Comparison of ENCODE assay signal across 9 cellular contexts in the genomic region with DNA sequence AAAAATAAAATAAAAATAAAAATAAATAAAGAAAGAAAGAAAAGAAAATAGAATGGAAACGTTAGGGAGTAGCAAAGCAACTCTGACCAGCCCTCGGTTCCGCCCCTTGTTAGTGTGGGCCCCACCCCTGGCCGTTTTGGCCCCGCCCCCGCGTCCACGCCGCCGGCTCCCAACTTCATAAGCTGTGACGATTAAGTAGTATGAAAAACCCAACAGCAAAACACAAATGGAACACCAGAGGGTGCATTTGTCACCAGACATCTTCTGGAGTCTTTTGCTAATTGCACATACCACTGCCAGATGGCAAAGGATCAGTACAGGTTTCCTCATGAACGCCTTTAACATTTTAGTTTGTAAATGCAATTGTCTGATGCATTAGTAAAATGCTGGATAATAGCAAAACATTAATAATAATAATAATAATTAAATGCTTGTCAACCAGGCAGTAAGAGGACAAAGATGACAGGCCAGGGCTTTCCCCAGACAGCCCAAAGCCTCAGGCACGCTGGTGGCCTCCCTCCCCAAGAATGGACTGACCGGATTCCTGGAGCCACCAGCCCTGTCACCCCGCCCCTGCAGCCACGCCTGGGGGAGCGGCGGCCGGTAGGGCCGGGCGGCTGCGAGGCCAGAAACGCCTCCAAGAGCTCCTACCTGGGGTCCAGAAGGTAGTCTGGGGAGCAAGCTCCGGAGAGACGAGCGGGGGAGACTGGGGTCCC. TPM values are rescaled to one million over a fixed set of nuclear protein-coding genes. Genes with fewer than 3 reads are reported as not detected.
A peak's percentile ranks its signal among the peaks of the same experiment; 100 is the strongest.
DNase-seq lines count a peak whose midpoint lies in the region; ATAC-seq, FAIRE-seq and TF ChIP-seq lines count a peak whose summit lies in the region.
"Had no signal": no experiment of that assay in that cellular context is flagged by ENCODE, and none has a peak within 500 bp of the region (broad histone marks: within the 10 kb centered on the region; RNA-seq: fewer than 3 reads in every experiment).

No MANE protein-coding gene starts in this region.

- H3K14ac ChIP-seq in H1 (ENCODE audit: insufficient read length): no peak overlapping the region
- H3K14ac ChIP-seq in mesenchymal stem cell (ENCODE audit: low read length in 2 of 2): no peak overlapping the region

- 0 out of 2 replicates have a peak overlapping the region, but pooled peaks have one; percentile 43 for H4K8ac ChIP-seq in H1 (ENCODE audit: extremely low read depth, insufficient read depth, low read length)
- H4K8ac ChIP-seq in mesenchymal stem cell (ENCODE audit: low read length): peak overlapping the region; percentile 54

- H3K27ac ChIP-seq in DND-41 (ENCODE audit: low read length): no peak overlapping the region
- no peak overlapping the region for H3K27ac ChIP-seq in H1 (ENCODE audit: low read depth, low read length)
- no peak overlapping the region for H3K27ac ChIP-seq in mesenchymal stem cell (ENCODE audit: low read length, poor library complexity, severe bottlenecking)

- CTCF ChIA-PET in activated CD8-positive, alpha-beta T cell treated with anti-CD3 and anti-CD28 coated beads, Interleukin-2, amount 10 ng/mL, durations not matched to agents 7 days and 5 days (lab: Charles Lee): interaction anchor here (0.6 to 3.5 kb wide), 6 partner anchors 33 to 1813 kb away, joined by 3 to 32 read pairs (median 4); no protein-coding TSS in a partner anchor
- CTCF ChIA-PET in H1 (lab: Charles Lee; ENCODE audit: partially characterized antibody): interaction anchor here (0.5 to 5.4 kb wide), 13 partner anchors 11 to 293 kb away, joined by 3 to 37 read pairs (median 4); partner anchors contain the start of gene MOK

- H3K18ac ChIP-seq in H1 (ENCODE audit: extremely low read depth, low read length) (no peak overlapping the region), mesenchymal stem cell (ENCODE audit: low read depth in 1 of 2, low read length in 2 of 2) (no peak overlapping the region)

- H2AFZ ChIP-seq in DND-41 (ENCODE audit: low read depth, low read length) (no peak overlapping the region), H1 (ENCODE audit: low read length) (peak overlapping the region; percentile 90; the same call in 1 of the 2 replicates), mesenchymal stem cell (ENCODE audit: low read depth, low read length) (no peak overlapping the region)

- no peaks in the 10 kb centered on the region for H3K4me1 ChIP-seq in DND-41 (ENCODE audit: insufficient read depth, low read length)
- H3K4me1 ChIP-seq in H1 (replicated peaks in 1 of 4; ENCODE audit: control insufficient read depth in 3 of 4, insufficient read depth in 4 of 4, low read length in 3 of 4): peaks cover 0 to 3% (median 0%) of the 10 kb centered on the region in 4 experiments; a peak in 1 of 7 replicates
- peaks cover 6% of the 10 kb centered on the region for H3K4me1 ChIP-seq in mesenchymal stem cell (ENCODE audit: control insufficient read depth, insufficient read depth, low read depth, low read length)

- H3K9me3 ChIP-seq in DND-41 (ENCODE audit: insufficient read depth, low read length, severe bottlenecking): no peaks in the 10 kb centered on the region
- no peaks in the 10 kb centered on the region for H3K9me3 ChIP-seq in H1 (ENCODE audit: insufficient read depth in 2 of 2, low read depth in 1 of 2, low read length in 1 of 2)
- H3K9me3 ChIP-seq in mesenchymal stem cell (ENCODE audit: control insufficient read depth, low read length): no peaks in the 10 kb centered on the region

- no peak overlapping the region for H3K27ac Mint-ChIP-seq in activated CD8-positive, alpha-beta T cell treated with anti-CD3 and anti-CD28 coated beads, Interleukin-2, amount 10 ng/mL, durations not matched to agents 7 days and 5 days

- H3K4ac ChIP-seq in H1 (replicated peaks; ENCODE audit: insufficient read length, low read depth, low read length) (no peak overlapping the region), mesenchymal stem cell (ENCODE audit: low read depth in 1 of 2, low read length in 2 of 2) (no peak overlapping the region)

- H3K9ac ChIP-seq in DND-41 (ENCODE audit: low read depth, low read length): no peak overlapping the region
- no peak overlapping the region for H3K9ac ChIP-seq in H1 (replicated peaks in 1 of 4; ENCODE audit: extremely low read depth in 1 of 4, low read depth in 3 of 4, low read length in 3 of 4)
- no peak overlapping the region for H3K9ac ChIP-seq in mesenchymal stem cell (ENCODE audit: low read length)

- TF ChIP-seq EP300 in H1 (IDR thresholded peaks at IDR 0.05; ENCODE audit: borderline replicate concordance in 1 of 2, low read depth in 2 of 2, low read length in 2 of 2): no peak

- H3K23me2 ChIP-seq in H1 (ENCODE audit: low read depth, low read length): no peaks in the 10 kb centered on the region

- H3K36me3 ChIP-seq in DND-41 (ENCODE audit: insufficient read depth, low read length) (no peaks in the 10 kb centered on the region), H1 (ENCODE audit: control insufficient read depth in 2 of 4, insufficient read depth in 4 of 4, low read length in 3 of 4) (no peaks in the 10 kb centered on the region), mesenchymal stem cell (ENCODE audit: control insufficient read depth in 1 of 2, insufficient read depth in 2 of 2, low read depth in 1 of 2, low read length in 2 of 2) (no peaks in the 10 kb centered on the region)

- H3K9me3 Mint-ChIP-seq in activated CD8-positive, alpha-beta T cell treated with anti-CD3 and anti-CD28 coated beads, Interleukin-2, amount 10 ng/mL, durations not matched to agents 7 days and 5 days (ENCODE audit: insufficient read depth): no peaks in the 10 kb centered on the region

- H2BK20ac ChIP-seq in H1 (ENCODE audit: low read length): no peak overlapping the region

- H3K4me3 ChIP-seq in DND-41 (ENCODE audit: low read depth in 1 of 2, low read length in 2 of 2): no peak overlapping the region
- H3K4me3 ChIP-seq in H1 (ENCODE audit: extremely low read depth in 1 of 4, insufficient read depth in 2 of 4, low read depth in 3 of 4, low read length in 4 of 4): peak overlapping the region in 1 of 4 experiments; percentile 17; a peak in 1 of 8 replicates
- H3K4me3 ChIP-seq in mesenchymal stem cell (ENCODE audit: insufficient read depth in 1 of 2, low read depth in 1 of 2, low read length in 2 of 2): no peak overlapping the region

- H3K27me3 ChIP-seq in DND-41 (ENCODE audit: insufficient read depth, low read length, poor library complexity) (no peaks in the 10 kb centered on the region), H1 (replicated peaks in 1 of 4; ENCODE audit: control insufficient read depth in 3 of 4, extremely low read depth in 1 of 4, insufficient read depth in 3 of 4, low read length in 3 of 4) (no peaks in the 10 kb centered on the region), mesenchymal stem cell (ENCODE audit: control insufficient read depth in 1 of 2, insufficient read depth in 1 of 2, low read length in 2 of 2) (no peaks in the 10 kb centered on the region)

- H2BK15ac ChIP-seq in H1 (ENCODE audit: low read length) (no peak overlapping the region), mesenchymal stem cell (ENCODE audit: low read depth, poor library complexity, severe bottlenecking) (no peak overlapping the region)

- no peak overlapping the region for H3K56ac ChIP-seq in H1 (replicated peaks; ENCODE audit: insufficient read length, low read depth, low read length)

- peak; percentile 58 for TF ChIP-seq CTCF in DND-41 (IDR thresholded peaks at IDR 0.05; ENCODE audit: borderline replicate concordance, extremely low read depth, low read length, poor library complexity, severe bottlenecking)
- TF ChIP-seq CTCF in H1 (IDR thresholded peaks at IDR 0.05; ENCODE audit: control extremely low read depth in 1 of 3, insufficient read depth in 1 of 3, low read depth in 1 of 3, low read length in 3 of 3): no peak; a peak in 1 of 4 replicates

- 42% methylated on average over 22 of the region's 26 CpGs; no CpG with 5 or more reads in 1 of the 2 experiments for WGBS in H1 (ENCODE audit: extremely low coverage in 1 of 2, insufficient coverage in 1 of 2, insufficient read length in 1 of 2, insufficient replicate concordance in 2 of 2, low coverage in 1 of 2, low lambda C conversion rate in 2 of 2, missing lambda C conversion rate in 1 of 2), 2 experiments
- 30% methylated on average over 25 of the region's 26 CpGs for WGBS in mesenchymal stem cell

- FAIRE-seq in H1 (lab: Jason Lieb, UNC): no peak
- FAIRE-seq: colon had no signal

- H3K79me1 ChIP-seq in H1 (ENCODE audit: low read depth, low read length) (no peaks in the 10 kb centered on the region), mesenchymal stem cell (replicated peaks; ENCODE audit: low read length, poor library complexity, severe bottlenecking) (no peaks in the 10 kb centered on the region)

- H3K23ac ChIP-seq in H1 (ENCODE audit: insufficient read length) (no peak overlapping the region), mesenchymal stem cell (ENCODE audit: low read length in 2 of 2) (no peak overlapping the region)

- no peak overlapping the region for H2AK5ac ChIP-seq in H1 (ENCODE audit: low read depth, low read length)
- no peak overlapping the region for H2AK5ac ChIP-seq in mesenchymal stem cell (ENCODE audit: low read length, severe bottlenecking)

- H3K4me2 ChIP-seq in DND-41 (ENCODE audit: insufficient read depth, low read length): no peak overlapping the region
- H3K4me2 ChIP-seq in H1 (ENCODE audit: insufficient read depth in 1 of 2, low read depth in 2 of 2, low read length in 2 of 2): peak overlapping the region in 1 of 2 experiments; percentile 12; a peak in 1 of 4 replicates
- peak overlapping the region; percentile 19 for H3K4me2 ChIP-seq in mesenchymal stem cell (ENCODE audit: low read length, poor library complexity, severe bottlenecking)

- peaks cover 8% of the 10 kb centered on the region for H3K4me1 Mint-ChIP-seq in activated CD8-positive, alpha-beta T cell treated with anti-CD3 and anti-CD28 coated beads, Interleukin-2, amount 10 ng/mL, durations not matched to agents 7 days and 5 days (ENCODE audit: low read depth)

- peaks cover 3% of the 10 kb centered on the region for H3K27me3 Mint-ChIP-seq in activated CD8-positive, alpha-beta T cell treated with anti-CD3 and anti-CD28 coated beads, Interleukin-2, amount 10 ng/mL, durations not matched to agents 7 days and 5 days (ENCODE audit: low read depth)

- no peak overlapping the region for H4K5ac ChIP-seq in H1 (ENCODE audit: insufficient read length, low read depth, low read length)

- H4K91ac ChIP-seq in H1 (replicated peaks; ENCODE audit: insufficient read length, low read length) (no peak overlapping the region), mesenchymal stem cell (ENCODE audit: low read length) (peak overlapping the region; percentile 34)

- DNase-seq in DND-41: peak; percentile 60
- peak; percentile 93 for DNase-seq in NCI-H82 (lab: John Stamatoyannopoulos, UW)
- DNase-seq in activated CD8-positive, alpha-beta T cell treated with anti-CD3 and anti-CD28 coated beads, Interleukin-2, amount 10 ng/mL, durations not matched to agents 7 days and 5 days: peak; percentile 81
- peak in 1 of 2 experiments; percentile 85 for DNase-seq in H1 (ENCODE audit: low read depth in 1 of 2, low spot score in 2 of 2)
- DNase-seq in mesenchymal stem cell: peak; percentile 91
- DNase-seq in stimulated activated CD8-positive, alpha-beta memory T cell treated with anti-CD3 and anti-CD28 coated beads, Interleukin-15, amount 100 ng/mL, for 48 hours (ENCODE audit: low read depth in 2 of 2): peak; percentile 59 to 67

- ATAC-seq in DND-41 (ENCODE audit: insufficient read depth, low read depth) (peak; percentile 78), HG03159 (IDR thresholded peaks at IDR 0.05; ENCODE audit: unreplicated experiment) (peak; percentile 38), GM21717 (IDR thresholded peaks at IDR 0.05; ENCODE audit: unreplicated experiment) (no peak)
- ATAC-seq in activated CD8-positive, alpha-beta T cell treated with anti-CD3 and anti-CD28 coated beads, Interleukin-2, amount 10 ng/mL, durations not matched to agents 7 days and 5 days: peak; percentile 95

- no peak overlapping the region for H2BK120ac ChIP-seq in H1 (replicated peaks; ENCODE audit: low read depth, low read length)
- H2BK120ac ChIP-seq in mesenchymal stem cell (ENCODE audit: low read depth, low read length): no peak overlapping the region

- POLR2A ChIA-PET in activated CD8-positive, alpha-beta T cell treated with anti-CD3 and anti-CD28 coated beads, Interleukin-2, amount 10 ng/mL, durations not matched to agents 7 days and 5 days (lab: Charles Lee): interaction anchor here (0.9 kb wide), 1 partner anchor 9 kb away, joined by 4 read pairs; no protein-coding TSS in a partner anchor
- POLR2A ChIA-PET in H1 (lab: Charles Lee; ENCODE audit: partially characterized antibody): interaction anchor here (0.6 to 1.8 kb wide), 12 partner anchors 8 to 255 kb away, joined by 3 to 6 read pairs (median 4); partner anchors contain the start of gene DYNC1H1

- H3K4me3 Mint-ChIP-seq in activated CD8-positive, alpha-beta T cell treated with anti-CD3 and anti-CD28 coated beads, Interleukin-2, amount 10 ng/mL, durations not matched to agents 7 days and 5 days: no peak overlapping the region

- H2BK12ac ChIP-seq in H1 (ENCODE audit: low read depth, low read length) (no peak overlapping the region), mesenchymal stem cell (ENCODE audit: low read length in 2 of 2) (no peak overlapping the region)

- H4K20me1 ChIP-seq in DND-41 (ENCODE audit: insufficient read depth, low read length) (no peaks in the 10 kb centered on the region), H1 (replicated peaks in 1 of 2; ENCODE audit: control insufficient read depth in 1 of 2, insufficient read depth in 2 of 2, low read length in 2 of 2) (no peaks in the 10 kb centered on the region)

- TF ChIP-seq POLR2A in H1 (IDR thresholded peaks at IDR 0.05; ENCODE audit: control extremely low read depth in 1 of 2, low read depth in 2 of 2, low read length in 2 of 2): no peak

- H3K36me3 Mint-ChIP-seq in activated CD8-positive, alpha-beta T cell treated with anti-CD3 and anti-CD28 coated beads, Interleukin-2, amount 10 ng/mL, durations not matched to agents 7 days and 5 days (ENCODE audit: low read depth): no peaks in the 10 kb centered on the region

- H3K79me2 ChIP-seq in DND-41 (ENCODE audit: insufficient read depth, low read length) (no peaks in the 10 kb centered on the region), H1 (ENCODE audit: control insufficient read depth in 1 of 2, insufficient read depth in 2 of 2, low read length in 2 of 2) (no peaks in the 10 kb centered on the region)

- TF ChIP-seq RAD21 in H1 (IDR thresholded peaks at IDR 0.05 in 1 of 2, conservative IDR thresholded peaks at IDR 0.05 in 1 of 2; ENCODE audit: low read depth in 2 of 2, low read length in 2 of 2): peak in 1 of 2 experiments; percentile 18; a peak in 1 of 4 replicates

- no peak overlapping the region for H2BK5ac ChIP-seq in H1 (ENCODE audit: low read depth, low read length)
- H2BK5ac ChIP-seq in mesenchymal stem cell (ENCODE audit: low read depth, low read length, poor library complexity, severe bottlenecking): no peak overlapping the region

RNA-seq across cellular contexts. Expression of gene HSP90AA1, which starts 23.6 kb away (rescaled TPM):
- 100 to 1,000 TPM; 702 to 715 TPM for total RNA-seq in activated CD8-positive, alpha-beta T cell treated with anti-CD3 and anti-CD28 coated beads, Interleukin-2, amount 10 ng/mL, durations not matched to agents 7 days and 5 days
- 846 and 878 TPM in 2 replicates for total RNA-seq in H1 (2021; fragmentation: NEBNext Ultra II Directional; extraction: Animal tissue kit (Norgen Biotek cat#: 25700))
- 207 and 339 TPM in 2 replicates for polyA plus RNA-seq in H1 (2011; rRNA removed)
- polyA plus RNA-seq in H1 (2011; cell fraction: cytosol; rRNA removed): 573 TPM
- 133 TPM for polyA plus RNA-seq in H1 (2011; cell fraction: nucleus; rRNA removed)
- 633 to 1,199 TPM (median 736 TPM) in 4 replicates for polyA plus RNA-seq in H1 (2012, experiment 1 of 2)
- polyA plus RNA-seq in H1 (2012, experiment 2 of 2): 57.5 TPM
- 794 TPM for polyA plus RNA-seq in H1 (2013, experiment 1 of 2)
- 842 TPM for polyA plus RNA-seq in H1 (2013, experiment 2 of 2)
- polyA minus RNA-seq in H1 (2011; rRNA and poly(A)+ RNA removed): 567 and 580 TPM in 2 replicates
- 1,082 TPM for polyA minus RNA-seq in H1 (2011; cell fraction: cytosol; rRNA and poly(A)+ RNA removed)
- 248 TPM for polyA minus RNA-seq in H1 (2011; cell fraction: nucleus; rRNA and poly(A)+ RNA removed)
- polyA plus RNA-seq in mesenchymal stem cell (2013, experiment 1 of 2): 430 TPM
- 432 TPM for polyA plus RNA-seq in mesenchymal stem cell (2013, experiment 2 of 2)
